Comparison of ENCODE assay signal across 14 cellular contexts in genomic region chr6:133768656-133769295, GRCh38.
DNase-seq lines count a peak whose midpoint lies in the region; ATAC-seq and TF ChIP-seq lines count a peak whose summit lies in the region.
"Had no signal": no experiment of that assay in that cellular context is flagged by ENCODE, and none has a peak within 500 bp of the region (broad histone marks: within the 10 kb centered on the region; RNA-seq: fewer than 3 reads in every experiment).

No MANE protein-coding gene starts in this region.

- TF ChIP-seq CTCF in GM23338 (conservative IDR thresholded peaks at IDR 0.05; ENCODE audit: low read depth in 2 of 2) (no peak), fibroblast of villous mesenchyme (IDR thresholded peaks at IDR 0.05; ENCODE audit: insufficient read depth, low read depth, low read length) (no peak), mesothelial cell of epicardium (IDR thresholded peaks at IDR 0.05; ENCODE audit: unreplicated experiment) (no peak)

- H3K36me3 Mint-ChIP-seq in GM23338 (ENCODE audit: low read depth), result no peaks in the 10 kb centered on the region
- no peaks in the 10 kb centered on the region for H3K36me3 Mint-ChIP-seq in mesothelial cell of epicardium

- H3K27me3 Mint-ChIP-seq in GM23338 (ENCODE audit: insufficient read depth, low read depth, poor library complexity) (peaks cover 2% of the 10 kb centered on the region), mesothelial cell of epicardium (ENCODE audit: low read depth) (no peaks in the 10 kb centered on the region)

- H3K79me2 ChIP-seq in GM23338 (replicated peaks; ENCODE audit: insufficient read depth), result no peaks in the 10 kb centered on the region

- no peak overlapping the region for H3K4me2 ChIP-seq in GM23338

- H3K27ac ChIP-seq in GM23338 (ENCODE audit: low read depth), result no peak overlapping the region
- H3K27ac ChIP-seq: tibial artery had no signal

- 0 out of 2 replicates have a peak overlapping the region, but pooled peaks have one; percentile 86 for H2AFZ ChIP-seq in GM23338

- H3K4me3 Mint-ChIP-seq in GM23338 (no peak overlapping the region), mesothelial cell of epicardium (no peak overlapping the region)

- DNase-seq in GM23338 (ENCODE audit: low spot score) (no peak), RPMI8226 (peak; percentile 3), fibroblast of villous mesenchyme (ENCODE audit: low read depth) (peak; percentile 62), mesothelial cell of epicardium (ENCODE audit: low spot score in 2 of 2, unreplicated experiment in 2 of 2) (peak; percentile 30 to 52)
- DNase-seq: DMS79, NCI-H1092 treated with DMSO at 0.1 percent for 48 hours, NCI-H510A, SHP77 had no signal

- no peaks in the 10 kb centered on the region for H3K36me3 ChIP-seq in GM23338 (ENCODE audit: insufficient read depth)
- H3K36me3 ChIP-seq: tibial artery had no signal

- H3K4me3 ChIP-seq in GM23338 (no peak overlapping the region), fibroblast of villous mesenchyme (ENCODE audit: low read depth, low read length) (no peak overlapping the region)
- H3K4me3 ChIP-seq: tibial artery had no signal

- no peaks in the 10 kb centered on the region for H3K27me3 ChIP-seq in GM23338 (ENCODE audit: insufficient read depth)
- H3K27me3 ChIP-seq: tibial artery had no signal

- H3F3A ChIP-seq in GM23338 (replicated peaks; ENCODE audit: low read depth), result no peaks in the 10 kb centered on the region

- H3K9me3 Mint-ChIP-seq in GM23338 (no peaks in the 10 kb centered on the region), mesothelial cell of epicardium (no peaks in the 10 kb centered on the region)

- ATAC-seq in GM23338 (no peak), GM21723 (IDR thresholded peaks at IDR 0.05; ENCODE audit: unreplicated experiment) (no peak), GM21367 (IDR thresholded peaks at IDR 0.05; ENCODE audit: unreplicated experiment) (no peak), HG03342 (IDR thresholded peaks at IDR 0.05; ENCODE audit: unreplicated experiment) (no peak), HG03280 (IDR thresholded peaks at IDR 0.05; ENCODE audit: unreplicated experiment) (no peak)

- no peaks in the 10 kb centered on the region for H4K20me1 ChIP-seq in GM23338 (replicated peaks; ENCODE audit: insufficient read depth)

- H3K9me2 ChIP-seq in GM23338 (ENCODE audit: insufficient read depth), result peaks cover 4% of the 10 kb centered on the region; the same call in 1 of the 2 replicates

- H3K27ac Mint-ChIP-seq in GM23338 (no peak overlapping the region), mesothelial cell of epicardium (peak overlapping the region; percentile 1)
- H3K27ac Mint-ChIP-seq: progenitor cell of endocrine pancreas had no signal

- H3K4me1 Mint-ChIP-seq in GM23338 (peaks cover 12% of the 10 kb centered on the region), mesothelial cell of epicardium (peaks cover 34% of the 10 kb centered on the region)

- H3K4me1 ChIP-seq in GM23338 (ENCODE audit: insufficient read depth), result 0 out of 2 replicates have a peak, but pooled peaks cover 12% of the 10 kb centered on the region

TF ChIP-seq in GM23338, 12 proteins besides CTCF, POLR2A, EP300 and RAD21:
- TF ChIP-seq REST (IDR thresholded peaks at IDR 0.05; ENCODE audit: unreplicated experiment), result no peak
- no peak for TF ChIP-seq POLR2AphosphoS5 (IDR thresholded peaks at IDR 0.05; ENCODE audit: low read depth)
- TF ChIP-seq STAT1 (IDR thresholded peaks at IDR 0.05; ENCODE audit: unreplicated experiment), result no peak
- no peak for TF ChIP-seq CREB1 (CRISPR knock-in tag; IDR thresholded peaks at IDR 0.05; ENCODE audit: low read depth)
- TF ChIP-seq ZNF462 (CRISPR knock-in tag; IDR thresholded peaks at IDR 0.05), result no peak
- no peak for TF ChIP-seq ZNF331 (CRISPR knock-in tag; IDR thresholded peaks at IDR 0.05; ENCODE audit: low read depth)
- TF ChIP-seq ZNF114 (CRISPR knock-in tag; IDR thresholded peaks at IDR 0.05), result no peak
TF ChIP-seq in GM23338: peak in this region for 0.
